15 cellular contexts compared by ENCODE assay signal in genomic region chr3:13279532-13279910, GRCh38.
DNase-seq lines count a peak whose midpoint lies in the region; ATAC-seq, FAIRE-seq and TF ChIP-seq lines count a peak whose summit lies in the region.
"Had no signal": no experiment of that assay in that cellular context is flagged by ENCODE, and none has a peak within 500 bp of the region (broad histone marks: within the 10 kb centered on the region; RNA-seq: fewer than 3 reads in every experiment).

No MANE protein-coding gene starts in this region.

- TF ChIP-seq CTCF in RWPE2 (IDR thresholded peaks at IDR 0.05; ENCODE audit: poor library complexity, severe bottlenecking) (no peak), lower lobe of right lung (IDR thresholded peaks at IDR 0.05) (no peak), spleen (IDR thresholded peaks at IDR 0.05 in 8 of 11, conservative IDR thresholded peaks at IDR 0.05 in 3 of 11) (no peak)

- H3K9me3 ChIP-seq in BLaER1 (peaks cover 11% of the 10 kb centered on the region), RWPE2 (ENCODE audit: severe bottlenecking) (peaks cover 6% of the 10 kb centered on the region), lower lobe of right lung (peaks cover 4% of the 10 kb centered on the region), spleen (peaks cover 0 to 12% (median 9%) of the 10 kb centered on the region in 8 donors)

- 71 to 94% (median 86%) methylated on average over 4 to 6 of the region's 6 CpGs for WGBS in spleen, 5 donors

- ATAC-seq in RWPE2 (ENCODE audit: low read depth) (no peak), lower lobe of right lung (no peak), GM18873 (IDR thresholded peaks at IDR 0.05; ENCODE audit: low FRiP score, unreplicated experiment) (no peak)
- ATAC-seq: GM23338 had no signal

- no peak overlapping the region for H3K4me3 ChIP-seq in BLaER1
- H3K4me3 ChIP-seq in RWPE2 (ENCODE audit: severe bottlenecking), result no peak overlapping the region
- no peak overlapping the region for H3K4me3 ChIP-seq in lower lobe of right lung
- H3K4me3 ChIP-seq in spleen, result no peak overlapping the region
- H3K4me3 ChIP-seq: GM23338 had no signal

- DNase-seq in RWPE2 (ENCODE audit: low spot score) (peak; percentile 36), lower lobe of right lung (peak; percentile 28), spleen (peak; percentile 51), HTR-8/SVneo (ENCODE audit: insufficient read length, low spot score) (no peak), NCI-H187 (lab: John Stamatoyannopoulos, UW) (no peak)
- DNase-seq: ACHN; CD4-positive, alpha-beta memory T cell; DMS79; H9 had no signal

- H3K27ac ChIP-seq in BLaER1, result no peak overlapping the region
- H3K27ac ChIP-seq in RWPE2 (ENCODE audit: poor library complexity, severe bottlenecking), result no peak overlapping the region
- H3K27ac ChIP-seq in lower lobe of right lung, result no peak overlapping the region
- H3K27ac ChIP-seq in spleen, result no peak overlapping the region
- H3K27ac ChIP-seq: C4-2B had no signal

- H3K9ac ChIP-seq in BLaER1, result no peak overlapping the region

- peaks cover 29% of the 10 kb centered on the region for H4K20me1 ChIP-seq in BLaER1

- intact Hi-C loops in lower lobe of right lung (cut with DNase I), result no loop called here
- intact Hi-C loops in spleen (cut with DNase I; ENCODE audit: low total_unique reads), result no loop called here

- FAIRE-seq in HTR-8/SVneo (lab: Jason Lieb, UNC), result no peak
- FAIRE-seq: G401.6, GM12891 had no signal

- peak overlapping the region; percentile 95 for H3K4me2 ChIP-seq in BLaER1
- H3K4me2 ChIP-seq: GM23338 had no signal

- no peak for TF ChIP-seq POLR2A in spleen (IDR thresholded peaks at IDR 0.05)

- peaks cover 41% of the 10 kb centered on the region for H3K27me3 ChIP-seq in BLaER1
- H3K27me3 ChIP-seq in RWPE2 (ENCODE audit: insufficient read depth, poor library complexity, severe bottlenecking), result peaks cover 38% of the 10 kb centered on the region
- peaks cover 42% of the 10 kb centered on the region for H3K27me3 ChIP-seq in lower lobe of right lung (ENCODE audit: low read depth)
- peaks cover 0 to 55% (median 26%) of the 10 kb centered on the region in 7 donors for H3K27me3 ChIP-seq in spleen (replicated peaks in 1 of 7)

- H3K36me3 ChIP-seq in BLaER1 (no peaks in the 10 kb centered on the region; the same call in 1 of the 2 replicates), RWPE2 (ENCODE audit: low read depth) (no peaks in the 10 kb centered on the region), lower lobe of right lung (no peaks in the 10 kb centered on the region), spleen (no peaks in the 10 kb centered on the region)

- H3K4me1 ChIP-seq in BLaER1 (peaks cover 87% of the 10 kb centered on the region), RWPE2 (ENCODE audit: insufficient read depth, poor library complexity, severe bottlenecking) (no peaks in the 10 kb centered on the region), lower lobe of right lung (peaks cover 23% of the 10 kb centered on the region), spleen (peaks cover 5 to 32% (median 20%) of the 10 kb centered on the region in 6 donors)

Comparison
In these comparisons a context has a peak if more than half of its experiments do, and no peak if none do; other contexts are left out.
1. DNase-seq: peak in RWPE2 (single experiment), lower lobe of right lung (single experiment) and spleen (single experiment); none in HTR-8/SVneo (single experiment) and NCI-H187 (0 of 2).